In the genomic region with DNA sequence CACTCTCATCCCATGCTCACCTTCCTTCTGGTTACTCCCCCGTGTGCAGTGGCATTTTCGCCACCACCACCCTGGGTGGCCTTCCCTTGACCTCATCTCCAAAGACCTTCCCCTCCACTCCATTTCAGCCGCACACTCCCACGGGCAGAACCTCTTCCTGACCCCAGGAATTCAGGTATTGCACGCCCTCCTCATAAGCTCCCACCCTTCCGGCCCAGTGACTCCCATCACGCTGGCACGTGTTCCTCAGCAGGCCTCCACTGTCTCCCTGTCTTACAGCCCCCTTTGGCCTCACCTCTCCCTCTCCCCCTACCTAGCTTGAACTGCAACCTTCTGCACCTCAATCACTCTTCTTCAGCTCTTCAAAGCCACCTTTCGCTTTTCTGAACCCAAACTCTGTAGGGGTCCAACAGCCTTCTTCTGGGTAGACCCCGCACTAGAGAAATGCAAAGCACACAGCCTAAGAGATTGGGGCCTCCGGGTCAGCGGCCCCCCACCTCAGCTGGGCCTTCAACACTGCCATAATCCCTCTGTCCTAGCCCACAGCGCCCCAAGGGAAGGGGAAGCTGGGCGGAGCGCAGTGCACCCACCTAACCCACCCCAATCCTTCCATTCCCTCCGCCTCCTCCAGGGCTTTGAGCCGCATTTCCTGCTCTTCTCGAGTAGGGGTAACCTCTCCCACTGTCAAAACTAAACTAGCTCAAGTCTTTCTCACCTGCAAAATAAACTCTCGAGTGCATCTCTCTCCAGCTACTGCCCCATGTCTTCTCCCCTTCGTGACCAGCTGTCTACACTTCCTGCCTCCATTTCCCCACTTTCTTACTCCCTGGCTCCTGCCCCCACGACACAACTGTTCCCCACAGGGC, we compare ENCODE assay signal across 14 cellular contexts. TPM values are rescaled to one million over a fixed set of nuclear protein-coding genes. Genes with fewer than 3 reads are reported as not detected.
DNase-seq lines count a peak whose midpoint lies in the region; ATAC-seq and TF ChIP-seq lines count a peak whose summit lies in the region.
"Had no signal": no experiment of that assay in that cellular context is flagged by ENCODE, and none has a peak within 500 bp of the region (broad histone marks: within the 10 kb centered on the region; RNA-seq: fewer than 3 reads in every experiment).

No MANE protein-coding gene starts in this region.

- H3K27me3 ChIP-seq in ACC112 (ENCODE audit: insufficient read depth, low read length) (no peaks in the 10 kb centered on the region), WERI-Rb-1 (ENCODE audit: insufficient read depth, low read depth, severe bottlenecking) (no peaks in the 10 kb centered on the region), ovary (no peaks in the 10 kb centered on the region)
- H3K27me3 ChIP-seq: cardiac muscle cell had no signal

- intact Hi-C loops in ovary (cut with DNase I): no loop called here

- H3K79me2 ChIP-seq in ACC112 (ENCODE audit: control insufficient read depth, insufficient read depth, low read length, unreplicated experiment): peaks cover 6% of the 10 kb centered on the region

- TF ChIP-seq POLR2A in ovary (IDR thresholded peaks at IDR 0.05): no peak

- H3K36me3 ChIP-seq in ACC112 (ENCODE audit: insufficient read depth, low read length): no peaks in the 10 kb centered on the region
- H3K36me3 ChIP-seq in WERI-Rb-1: peaks cover 26% of the 10 kb centered on the region
- no peaks in the 10 kb centered on the region for H3K36me3 ChIP-seq in ovary
- H3K36me3 ChIP-seq: cardiac muscle cell had no signal

- H2AFZ ChIP-seq in ACC112 (ENCODE audit: low read length, unreplicated experiment): no peak overlapping the region

- TF ChIP-seq CTCF in GM12875 (IDR thresholded peaks at IDR 0.05; ENCODE audit: borderline replicate concordance, insufficient read depth, low read depth, low read length): no peak
- TF ChIP-seq CTCF in WERI-Rb-1 (IDR thresholded peaks at IDR 0.05; ENCODE audit: low read depth, low read length): no peak
- TF ChIP-seq CTCF in ovary (IDR thresholded peaks at IDR 0.05): no peak

- peaks cover 10% of the 10 kb centered on the region for H3K4me1 ChIP-seq in ACC112 (ENCODE audit: control insufficient read depth, insufficient read depth, low read length, unreplicated experiment)
- peaks cover 6% of the 10 kb centered on the region for H3K4me1 ChIP-seq in ovary (ENCODE audit: insufficient read depth)

- no peak for TF ChIP-seq EP300 in ovary (IDR thresholded peaks at IDR 0.05)

- no peak for ATAC-seq in HG03095 (IDR thresholded peaks at IDR 0.05; ENCODE audit: unreplicated experiment)

- H3K9me3 ChIP-seq in WERI-Rb-1 (ENCODE audit: severe bottlenecking) (no peaks in the 10 kb centered on the region), ovary (no peaks in the 10 kb centered on the region)
- H3K9me3 ChIP-seq: mucosa of descending colon had no signal

- H3K4me3 ChIP-seq in ACC112 (ENCODE audit: low read depth, low read length) (peak overlapping the region; percentile 81; the same call in 1 of the 2 replicates), GM12875 (ENCODE audit: low read depth, low read length) (peak overlapping the region; percentile 96), WERI-Rb-1 (ENCODE audit: low read depth, low read length) (peak overlapping the region; percentile 99), ovary (no peak overlapping the region)
- H3K4me3 ChIP-seq: mucosa of descending colon had no signal

- H3K27ac ChIP-seq in ACC112 (ENCODE audit: low read depth, low read length): no peak overlapping the region
- H3K27ac ChIP-seq in WERI-Rb-1: no peak overlapping the region; the same call in 1 of the 2 replicates
- H3K27ac ChIP-seq in ovary: no peak overlapping the region

- in situ Hi-C loops in KBM-7 (cut with MboI; ENCODE audit: low pct_unique_long_range_greater_than_20kb, low sequenced_read_pairs): no loop called here

- 82% methylated on average over 21 of the region's 21 CpGs for WGBS in ovary, 3 donors

- DNase-seq in WERI-Rb-1 (no peak), left kidney (ENCODE audit: low read depth, low spot score) (peak; percentile 26), ovary (no peak), NCI-H1092 treated with DMSO at 0.1 percent for 48 hours (lab: John Stamatoyannopoulos, UW) (no peak), KBM-7 (no peak)
- DNase-seq: activated CD4-positive, CD25-positive, alpha-beta regulatory T cell; NCI-H748 treated with DMSO at 0.1 percent for 48 hours had no signal

RNA-seq across cellular contexts. Expression of a gene that starts 1.7 kb away (rescaled TPM):
- 10 to 100 TPM; 18.7 to 74.4 (median 26.0) TPM for total RNA-seq in ovary
- 10 to 100 TPM; 20.3 to 93.0 TPM for polyA plus RNA-seq in ovary

RNA-seq across cellular contexts. Expression of a gene that starts 17.9 kb away (rescaled TPM):
- total RNA-seq in ovary: 10 to 100 TPM; 20.2 to 49.2 (median 24.3) TPM
- 10 to 100 TPM; 39.4 to 44.3 TPM for polyA plus RNA-seq in ovary

RNA-seq across cellular contexts. Expression of a gene that starts 18.2 kb away (rescaled TPM):
- total RNA-seq in ovary: 10 to 100 TPM; 13.5 to 36.3 (median 31.5) TPM
- 10 to 100 TPM; 13.4 to 37.9 TPM for polyA plus RNA-seq in ovary

RNA-seq across cellular contexts. Expression of a gene that starts 40.0 kb away (rescaled TPM):
- 10 to 100 TPM; 37.4 to 82.6 (median 59.6) TPM for total RNA-seq in ovary
- polyA plus RNA-seq in ovary: 100 to 1,000 TPM in 1 of 2 donors, 10 to 100 TPM in 1; 43.4 to 110 TPM

RNA-seq across cellular contexts. Expression of a gene that starts 47.7 kb away (rescaled TPM):
- total RNA-seq in ovary: not detected
- polyA plus RNA-seq in ovary: not detected
- total RNA-seq: cardiac muscle cell, frontal cortex, mucosa of descending colon had no signal
- polyA plus RNA-seq: thymus had no signal
